In the genomic region with DNA sequence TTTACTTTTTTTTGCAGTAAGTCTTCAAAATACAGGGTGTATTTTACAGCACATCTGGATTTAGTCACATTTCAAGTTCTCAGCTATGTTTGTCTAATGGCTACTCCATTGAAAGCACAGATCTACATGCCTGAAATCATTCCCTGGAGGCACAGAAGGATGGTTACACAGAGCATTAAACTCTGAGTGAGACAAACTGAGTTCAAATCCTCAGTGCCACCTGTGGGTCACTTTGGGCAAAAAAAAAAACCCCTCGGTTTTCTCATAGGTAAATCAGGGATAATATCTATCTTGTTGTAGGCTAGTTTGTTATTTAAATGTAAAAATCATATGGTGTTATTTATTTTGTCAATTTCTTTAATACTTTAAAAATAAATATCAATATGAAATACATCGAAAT, we compare ENCODE assay signal across 1 cellular context.
TF ChIP-seq lines count a peak whose summit lies in the region.

No MANE protein-coding gene starts in this region.

TF ChIP-seq in GM23338, 12 proteins besides CTCF, POLR2A, EP300 and RAD21 (continued from another document):
- TF ChIP-seq, protein P1, sequence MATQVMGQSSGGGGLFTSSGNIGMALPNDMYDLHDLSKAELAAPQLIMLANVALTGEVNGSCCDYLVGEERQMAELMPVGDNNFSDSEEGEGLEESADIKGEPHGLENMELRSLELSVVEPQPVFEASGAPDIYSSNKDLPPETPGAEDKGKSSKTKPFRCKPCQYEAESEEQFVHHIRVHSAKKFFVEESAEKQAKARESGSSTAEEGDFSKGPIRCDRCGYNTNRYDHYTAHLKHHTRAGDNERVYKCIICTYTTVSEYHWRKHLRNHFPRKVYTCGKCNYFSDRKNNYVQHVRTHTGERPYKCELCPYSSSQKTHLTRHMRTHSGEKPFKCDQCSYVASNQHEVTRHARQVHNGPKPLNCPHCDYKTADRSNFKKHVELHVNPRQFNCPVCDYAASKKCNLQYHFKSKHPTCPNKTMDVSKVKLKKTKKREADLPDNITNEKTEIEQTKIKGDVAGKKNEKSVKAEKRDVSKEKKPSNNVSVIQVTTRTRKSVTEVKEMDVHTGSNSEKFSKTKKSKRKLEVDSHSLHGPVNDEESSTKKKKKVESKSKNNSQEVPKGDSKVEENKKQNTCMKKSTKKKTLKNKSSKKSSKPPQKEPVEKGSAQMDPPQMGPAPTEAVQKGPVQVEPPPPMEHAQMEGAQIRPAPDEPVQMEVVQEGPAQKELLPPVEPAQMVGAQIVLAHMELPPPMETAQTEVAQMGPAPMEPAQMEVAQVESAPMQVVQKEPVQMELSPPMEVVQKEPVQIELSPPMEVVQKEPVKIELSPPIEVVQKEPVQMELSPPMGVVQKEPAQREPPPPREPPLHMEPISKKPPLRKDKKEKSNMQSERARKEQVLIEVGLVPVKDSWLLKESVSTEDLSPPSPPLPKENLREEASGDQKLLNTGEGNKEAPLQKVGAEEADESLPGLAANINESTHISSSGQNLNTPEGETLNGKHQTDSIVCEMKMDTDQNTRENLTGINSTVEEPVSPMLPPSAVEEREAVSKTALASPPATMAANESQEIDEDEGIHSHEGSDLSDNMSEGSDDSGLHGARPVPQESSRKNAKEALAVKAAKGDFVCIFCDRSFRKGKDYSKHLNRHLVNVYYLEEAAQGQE (IDR thresholded peaks at IDR 0.05; ENCODE audit: unreplicated experiment), result no peak
- TF ChIP-seq ZNF331 (CRISPR knock-in tag; IDR thresholded peaks at IDR 0.05; ENCODE audit: low read depth) (no peak), EZH2 (IDR thresholded peaks at IDR 0.05; ENCODE audit: low read depth, unreplicated experiment) (no peak), EZH2phosphoT487 (IDR thresholded peaks at IDR 0.05; ENCODE audit: unreplicated experiment) (no peak)
